14 cellular contexts compared by ENCODE assay signal in genomic region chr7:51186531-51186930, GRCh38.
DNase-seq lines count a peak whose midpoint lies in the region; ATAC-seq and TF ChIP-seq lines count a peak whose summit lies in the region.
"Had no signal": no experiment of that assay in that cellular context is flagged by ENCODE, and none has a peak within 500 bp of the region (broad histone marks: within the 10 kb centered on the region; RNA-seq: fewer than 3 reads in every experiment).

No MANE protein-coding gene starts in this region.

- no peak for TF ChIP-seq CTCF in IMR-90 (conservative IDR thresholded peaks at IDR 0.05; ENCODE audit: low read depth, low read length)

- in situ Hi-C loops in IMR-90 (cut with MboI; ENCODE audit: low sequenced_read_pairs) = no loop called here

- H2BK120ac ChIP-seq in IMR-90 (ENCODE audit: low read depth, low read length) = no peak overlapping the region
- no peak overlapping the region for H2BK120ac ChIP-seq in trophoblast cell (ENCODE audit: insufficient read depth, low read length, poor library complexity)

- H3K18ac ChIP-seq in IMR-90 (ENCODE audit: low read depth, low read length) = no peak overlapping the region
- no peak overlapping the region for H3K18ac ChIP-seq in trophoblast cell (ENCODE audit: low read length)

- H3K79me1 ChIP-seq in IMR-90 (ENCODE audit: low read depth in 1 of 2, low read length in 2 of 2) (no peaks in the 10 kb centered on the region), trophoblast cell (ENCODE audit: low read length) (no peaks in the 10 kb centered on the region)

- no peak overlapping the region for H2BK12ac ChIP-seq in trophoblast cell (ENCODE audit: low read length)

- H2BK5ac ChIP-seq in IMR-90 (ENCODE audit: low read depth, low read length, poor library complexity, severe bottlenecking) (no peak overlapping the region), trophoblast cell (ENCODE audit: low read depth, low read length, poor library complexity) (no peak overlapping the region)

- H3K79me2 ChIP-seq in trophoblast cell (ENCODE audit: control insufficient read depth, insufficient read depth, low read length, poor library complexity) = no peaks in the 10 kb centered on the region

- no peak overlapping the region for H4K12ac ChIP-seq in trophoblast cell (ENCODE audit: low read depth, low read length)

- H4K8ac ChIP-seq in IMR-90 (ENCODE audit: low read depth in 2 of 2, low read length in 2 of 2) (no peak overlapping the region), trophoblast cell (ENCODE audit: low read depth, low read length) (no peak overlapping the region)

- intact Hi-C loops in IMR-90 (cut with micrococcal nuclease) (no loop called here), right cardiac atrium (cut with DNase I) (no loop called here)

- ATAC-seq in IMR-90 (ENCODE audit: low read depth) (no peak), right cardiac atrium (peak; percentile 92 to 93), HG03457 (IDR thresholded peaks at IDR 0.05; ENCODE audit: unreplicated experiment) (no peak)

- H2AK9ac ChIP-seq in IMR-90 (replicated peaks; ENCODE audit: low read depth, low read length, poor library complexity) = no peak overlapping the region

- CTCF ChIA-PET in IMR-90 (lab: Yijun Ruan, JAX) = interaction anchor here (0.8 kb wide), 1 partner anchor 12 kb away, joined by 3 read pairs; no protein-coding TSS in a partner anchor

- H2AFZ ChIP-seq in IMR-90 (replicated peaks; ENCODE audit: low read length, poor library complexity) = no peak overlapping the region
- H2AFZ ChIP-seq in trophoblast cell (ENCODE audit: insufficient read depth, low read length, poor library complexity) = no peak overlapping the region

- H3K4me1 ChIP-seq in IMR-90 (ENCODE audit: control insufficient read depth, insufficient read depth, low read length) = no peaks in the 10 kb centered on the region
- peaks cover 3% of the 10 kb centered on the region for H3K4me1 ChIP-seq in right cardiac atrium (ENCODE audit: control insufficient read depth, insufficient read depth, low read length)
- peaks cover 0 to 5% of the 10 kb centered on the region in 2 experiments for H3K4me1 ChIP-seq in trophoblast cell (ENCODE audit: control insufficient read depth in 1 of 2, insufficient read depth in 2 of 2, low read length in 2 of 2)

- no peak overlapping the region for H2BK15ac ChIP-seq in IMR-90 (ENCODE audit: low read depth, low read length)

- H4K91ac ChIP-seq in IMR-90 (ENCODE audit: insufficient read depth, low read depth, low read length) (no peak overlapping the region), trophoblast cell (ENCODE audit: low read depth, low read length) (no peak overlapping the region)

- DNase-seq in IMR-90 = peak; percentile 2
- DNase-seq in right cardiac atrium = peak in 2 of 3 donors; percentile 29 to 57
- DNase-seq in skeletal muscle cell (ENCODE audit: low read depth) = peak; percentile 1
- no peak for DNase-seq in amniotic stem cell (lab: John Stamatoyannopoulos, UW)
- no peak for DNase-seq in middle frontal gyrus (ENCODE audit: extremely low spot score, low spot score)
- DNase-seq in trophoblast cell = no peak
- DNase-seq: activated gamma-delta T cell treated with Interleukin-2 at 50 U/mL for 16 hours, DND-41, NCI-H226 had no signal

- H2AK5ac ChIP-seq in IMR-90 (ENCODE audit: low read depth, low read length) (no peak overlapping the region), trophoblast cell (ENCODE audit: low read length) (no peak overlapping the region)

- dilution Hi-C loops in IMR-90 (cut with HindIII; ENCODE audit: low sequenced_read_pairs, unreplicated experiment) = no loop called here

- no TSS peak for BruUV-seq in IMR-90 (replicated peaks; lab: Mats Ljungman, UMichigan)

- H4K5ac ChIP-seq in IMR-90 (ENCODE audit: low read depth, low read length) = no peak overlapping the region

- H3K4me3 ChIP-seq in IMR-90 (ENCODE audit: insufficient read depth, low read depth, low read length) (no peak overlapping the region), right cardiac atrium (ENCODE audit: low read length) (no peak overlapping the region), skeletal muscle cell (ENCODE audit: low read depth, low read length) (no peak overlapping the region), trophoblast cell (ENCODE audit: low read depth, low read length) (no peak overlapping the region)
- H3K4me3 ChIP-seq: ovary, tibial nerve had no signal

- POLR2A ChIA-PET in IMR-90 (lab: Charles Lee; ENCODE audit: unreplicated experiment) = no interaction called here

- WGBS in IMR-90 (ENCODE audit: extremely low coverage in 2 of 2, insufficient read length in 1 of 2), 2 experiments = 0% methylated on average over 1 of the region's 5 CpGs; no CpG with 5 or more reads in 1 of the 2 experiments
- WGBS in right cardiac atrium = 43% methylated on average over 5 of the region's 5 CpGs
- no CpG with 5 or more reads among the region's 5 CpGs for WGBS in trophoblast cell (ENCODE audit: extremely low coverage, insufficient coverage, insufficient read length)

- H3K4ac ChIP-seq in IMR-90 (ENCODE audit: low read depth, low read length) (no peak overlapping the region), trophoblast cell (ENCODE audit: low read depth, low read length) (no peak overlapping the region)

- H3K27me3 ChIP-seq in IMR-90 (ENCODE audit: control insufficient read depth, insufficient read depth, low read length) (no peaks in the 10 kb centered on the region), right cardiac atrium (ENCODE audit: control insufficient read depth, insufficient read depth) (no peaks in the 10 kb centered on the region), trophoblast cell (ENCODE audit: insufficient read depth, low read length) (no peaks in the 10 kb centered on the region)
- H3K27me3 ChIP-seq: ovary, tibial nerve had no signal

- H3K14ac ChIP-seq in IMR-90 (replicated peaks; ENCODE audit: low read depth, low read length) = no peak overlapping the region
- H3K14ac ChIP-seq in trophoblast cell (ENCODE audit: low read length) = no peak overlapping the region

- H3K23ac ChIP-seq in IMR-90 (ENCODE audit: low read depth, low read length) (no peak overlapping the region), trophoblast cell (ENCODE audit: low read length) (no peak overlapping the region)

- H3K9me3 ChIP-seq in IMR-90 (ENCODE audit: control insufficient read depth, insufficient read depth, low read length) (no peaks in the 10 kb centered on the region), right cardiac atrium (ENCODE audit: control insufficient read depth, low read length) (no peaks in the 10 kb centered on the region), trophoblast cell (ENCODE audit: insufficient read depth, low read depth, low read length) (peaks cover 1% of the 10 kb centered on the region)
- H3K9me3 ChIP-seq: ovary, tibial nerve had no signal

- H3K36me3 ChIP-seq in IMR-90 (ENCODE audit: control insufficient read depth, insufficient read depth, low read length) (no peaks in the 10 kb centered on the region), trophoblast cell (ENCODE audit: control insufficient read depth in 1 of 2, insufficient read depth in 2 of 2, low read length in 2 of 2) (no peaks in the 10 kb centered on the region)
- H3K36me3 ChIP-seq: ovary, tibial nerve had no signal

- no peak overlapping the region for H2BK20ac ChIP-seq in IMR-90 (ENCODE audit: low read depth, low read length)

- no peak overlapping the region for H3K56ac ChIP-seq in IMR-90 (ENCODE audit: extremely low read depth, insufficient read depth, low read length)

- H4K20me1 ChIP-seq in IMR-90 (ENCODE audit: insufficient read depth, low read length) = no peaks in the 10 kb centered on the region

- TF ChIP-seq POLR2A in IMR-90 (IDR thresholded peaks at IDR 0.05; ENCODE audit: low read depth, low read length) = no peak

- H3K4me2 ChIP-seq in IMR-90 (ENCODE audit: low read depth, low read length) = no peak overlapping the region
- no peak overlapping the region for H3K4me2 ChIP-seq in trophoblast cell (ENCODE audit: low read length)

- H3K27ac ChIP-seq in IMR-90 (ENCODE audit: insufficient read depth, low read length) = no peak overlapping the region
- peak overlapping the region; percentile 74 for H3K27ac ChIP-seq in angular gyrus (ENCODE audit: low read depth, low read length)
- peak overlapping the region; percentile 81 for H3K27ac ChIP-seq in right cardiac atrium (ENCODE audit: low read length)
- no peak overlapping the region for H3K27ac ChIP-seq in trophoblast cell (ENCODE audit: low read depth, low read length)
- H3K27ac ChIP-seq: ovary, VCaP had no signal

- H3K9ac ChIP-seq in IMR-90 (ENCODE audit: low read depth, low read length) (no peak overlapping the region), trophoblast cell (ENCODE audit: low read length) (no peak overlapping the region)

- H3K9me1 ChIP-seq in IMR-90 (ENCODE audit: insufficient read depth, low read length) = no peaks in the 10 kb centered on the region

- TF ChIP-seq RAD21 in IMR-90 (IDR thresholded peaks at IDR 0.05; ENCODE audit: low read length) = no peak

TF ChIP-seq in IMR-90, 13 proteins besides CTCF, POLR2A, EP300 and RAD21 (continues in another document):
- TF ChIP-seq CHD1 (IDR thresholded peaks at IDR 0.05; ENCODE audit: low read depth, low read length) (no peak), NFE2L2 (IDR thresholded peaks at IDR 0.05; ENCODE audit: low read depth, low read length) (no peak), BHLHE40 (IDR thresholded peaks at IDR 0.05; ENCODE audit: low read depth, low read length) (no peak), RCOR1 (IDR thresholded peaks at IDR 0.05; ENCODE audit: insufficient replicate concordance, low read length) (no peak), SMC3 (IDR thresholded peaks at IDR 0.05; ENCODE audit: low read depth, low read length) (no peak), CEBPB (IDR thresholded peaks at IDR 0.05; ENCODE audit: low read depth, low read length) (no peak), RFX5 (IDR thresholded peaks at IDR 0.05; ENCODE audit: low read depth, low read length) (no peak), MAFK (IDR thresholded peaks at IDR 0.05; ENCODE audit: low read depth, low read length) (no peak), USF2 (IDR thresholded peaks at IDR 0.05; ENCODE audit: low read depth, low read length) (no peak), MXI1 (IDR thresholded peaks at IDR 0.05; ENCODE audit: borderline replicate concordance, low read depth, low read length) (no peak)

Comparison
In these comparisons a context has a peak if more than half of its experiments do, and no peak if none do; other contexts are left out.
1. ATAC-seq: peak in right cardiac atrium (2 of 2); none in IMR-90 (single experiment) and HG03457 (single experiment).
2. DNase-seq: peak in IMR-90 (single experiment), right cardiac atrium (2 of 3) and skeletal muscle cell (single experiment); none in amniotic stem cell (single experiment), middle frontal gyrus (single experiment) and trophoblast cell (0 of 2).
3. H3K27ac ChIP-seq: peak in angular gyrus (single experiment) and right cardiac atrium (single experiment); none in IMR-90 (single experiment) and trophoblast cell (single experiment).